Comparison of ENCODE assay signal across 17 cellular contexts in the genomic region with DNA sequence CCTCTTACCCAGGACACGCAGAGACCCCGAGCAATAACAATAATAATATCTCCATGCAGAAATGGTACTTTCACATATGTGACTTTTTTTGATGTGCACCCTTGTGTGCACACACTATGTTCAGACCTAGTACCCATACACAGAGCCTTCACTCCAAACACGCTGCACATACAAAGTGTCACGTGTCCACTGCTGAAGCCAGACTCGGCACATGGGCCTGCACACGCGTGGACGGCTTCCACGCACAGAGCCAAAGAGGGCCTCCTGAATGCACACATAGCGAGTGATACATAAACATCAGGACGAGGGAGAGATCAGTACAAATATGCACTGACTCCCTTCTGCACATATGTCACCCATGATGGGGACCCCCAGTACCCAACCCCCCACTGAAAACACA. TPM values are rescaled to one million over a fixed set of nuclear protein-coding genes. Genes with fewer than 3 reads are reported as not detected.
A peak's percentile ranks its signal among the peaks of the same experiment; 100 is the strongest.
DNase-seq lines count a peak whose midpoint lies in the region; ATAC-seq, FAIRE-seq and TF ChIP-seq lines count a peak whose summit lies in the region.
"Had no signal": no experiment of that assay in that cellular context is flagged by ENCODE, and none has a peak within 500 bp of the region (broad histone marks: within the 10 kb centered on the region; RNA-seq: fewer than 3 reads in every experiment).

No MANE protein-coding gene starts in this region.

- no peak for DNase-seq in activated naive CD8-positive, alpha-beta T cell treated with anti-CD3 and anti-CD28 coated beads, Interleukin-2, amount 10 ng/mL, durations not matched to agents 7 days and 5 days
- DNase-seq in activated naive CD8-positive, alpha-beta T cell treated with anti-CD3 and anti-CD28 coated beads for 36 hours = no peak
- DNase-seq in K562 (ENCODE audit: extremely low read depth in 1 of 4, low spot score in 3 of 4) (no peak), immature natural killer cell (no peak), urothelium cell line (ENCODE audit: low spot score) (no peak), NCI-H1436 (lab: John Stamatoyannopoulos, UW) (no peak)
- no peak for DNase-seq in CD4-positive, alpha-beta memory T cell
- no peak for DNase-seq in activated CD4-positive, alpha-beta T cell treated with anti-CD3 and anti-CD28 coated beads, Interleukin-2, amount 50 U/mL, for 48 hours
- DNase-seq: 8988T; AML-193; Caco-2; CD8-positive, alpha-beta T cell; DMS53; GF-D8 had no signal

- FAIRE-seq in K562 (lab: Jason Lieb, UNC) (no peak), urothelium cell line (lab: Jason Lieb, UNC) (peak; percentile 72)
- FAIRE-seq: GM19239 had no signal

- no peak for TF ChIP-seq RAD21 in K562 (CRISPR knock-in tag; conservative IDR thresholded peaks at IDR 0.05 in 1 of 2, IDR thresholded peaks at IDR 0.05 in 1 of 2)

- no peak overlapping the region for H2AFZ ChIP-seq in K562 (ENCODE audit: low read depth, low read length)

- no peak overlapping the region for H3K27ac Mint-ChIP-seq in activated naive CD8-positive, alpha-beta T cell treated with anti-CD3 and anti-CD28 coated beads, Interleukin-2, amount 10 ng/mL, durations not matched to agents 7 days and 5 days
- no peak overlapping the region for H3K27ac Mint-ChIP-seq in activated naive CD8-positive, alpha-beta T cell treated with anti-CD3 and anti-CD28 coated beads for 36 hours
- H3K27ac Mint-ChIP-seq in immature natural killer cell = no peak overlapping the region
- no peak overlapping the region for H3K27ac Mint-ChIP-seq in CD4-positive, alpha-beta memory T cell
- H3K27ac Mint-ChIP-seq: CD8-positive, alpha-beta T cell; IgD-negative memory B cell had no signal

- H3K36me3 ChIP-seq in K562 (ENCODE audit: control insufficient read depth, insufficient read depth, low read length) = no peaks in the 10 kb centered on the region
- H3K36me3 ChIP-seq in CD4-positive, alpha-beta memory T cell (ENCODE audit: insufficient read depth, low read length) = no peaks in the 10 kb centered on the region
- H3K36me3 ChIP-seq: BLaER1 treated with 17β-estradiol and CSF1 and Interleukin-3, amounts not matched to agents 10 nM and 100 nM had no signal

- peaks cover 15% of the 10 kb centered on the region; the same call in 1 of the 2 replicates for H4K20me1 ChIP-seq in K562 (replicated peaks; ENCODE audit: control insufficient read depth, insufficient read depth, low read length)

- H3K4me3 Mint-ChIP-seq in activated naive CD8-positive, alpha-beta T cell treated with anti-CD3 and anti-CD28 coated beads, Interleukin-2, amount 10 ng/mL, durations not matched to agents 7 days and 5 days = peak overlapping the region; percentile 17
- no peak overlapping the region for H3K4me3 Mint-ChIP-seq in activated naive CD8-positive, alpha-beta T cell treated with anti-CD3 and anti-CD28 coated beads for 36 hours
- peak overlapping the region in 3 of 5 donors; percentile 22 to 51 (median 36) for H3K4me3 Mint-ChIP-seq in immature natural killer cell
- peak overlapping the region in 3 of 8 donors; percentile 22 to 59 (median 32) for H3K4me3 Mint-ChIP-seq in CD4-positive, alpha-beta memory T cell
- H3K4me3 Mint-ChIP-seq: CD8-positive, alpha-beta T cell had no signal

- H3K9me1 ChIP-seq in K562 (ENCODE audit: control insufficient read depth, insufficient read depth, low read length) = no peaks in the 10 kb centered on the region

- POLR2A ChIA-PET in activated naive CD8-positive, alpha-beta T cell treated with anti-CD3 and anti-CD28 coated beads, Interleukin-2, amount 10 ng/mL, durations not matched to agents 7 days and 5 days (lab: Charles Lee) = interaction anchor here (1.4 kb wide), 1 partner anchor 29 kb away, joined by 3 read pairs; no protein-coding TSS in a partner anchor
- POLR2A ChIA-PET in K562 (lab: Yijun Ruan, JAX) = interaction anchor here (0.6 kb wide), 1 partner anchor 276 kb away, joined by 5 read pairs; no protein-coding TSS in a partner anchor
- POLR2A ChIA-PET in CD4-positive, alpha-beta memory T cell (lab: Charles Lee; ENCODE audit: partially characterized antibody) = interaction anchor here (3.3 kb wide), 1 partner anchor 26 kb away, joined by 39 read pairs; no protein-coding TSS in a partner anchor

- H3K27me3 Mint-ChIP-seq in activated naive CD8-positive, alpha-beta T cell treated with anti-CD3 and anti-CD28 coated beads, Interleukin-2, amount 10 ng/mL, durations not matched to agents 7 days and 5 days = peaks cover 26% of the 10 kb centered on the region
- H3K27me3 Mint-ChIP-seq in activated naive CD8-positive, alpha-beta T cell treated with anti-CD3 and anti-CD28 coated beads for 36 hours = peaks cover 24% of the 10 kb centered on the region
- peaks cover 4 to 18% (median 14%) of the 10 kb centered on the region in 3 donors for H3K27me3 Mint-ChIP-seq in immature natural killer cell (ENCODE audit: low read depth in 3 of 3)
- H3K27me3 Mint-ChIP-seq in CD4-positive, alpha-beta memory T cell = peaks cover 4 to 11% of the 10 kb centered on the region in 2 donors

- H3K4me1 ChIP-seq in K562 (replicated peaks in 1 of 2; ENCODE audit: control insufficient read depth in 2 of 2, insufficient read depth in 2 of 2, low read length in 2 of 2) = peaks cover 0 to 15% of the 10 kb centered on the region in 2 experiments; a peak in 2 of 5 replicates
- H3K4me1 ChIP-seq in CD4-positive, alpha-beta memory T cell (ENCODE audit: insufficient read depth, low read length) = peaks cover 29% of the 10 kb centered on the region

- H3K4me2 ChIP-seq in K562 (ENCODE audit: insufficient read depth, low read length) = no peak overlapping the region
- H3K4me2 ChIP-seq: BLaER1 treated with 17β-estradiol and CSF1 and Interleukin-3, amounts not matched to agents 10 nM and 100 nM had no signal

- ATAC-seq in activated naive CD8-positive, alpha-beta T cell treated with anti-CD3 and anti-CD28 coated beads, Interleukin-2, amount 10 ng/mL, durations not matched to agents 7 days and 5 days (ENCODE audit: low read depth) = no peak
- no peak for ATAC-seq in K562
- ATAC-seq: CD8-positive, alpha-beta T cell had no signal

- BruUV-seq in K562 (replicated peaks; lab: Mats Ljungman, UMichigan) = no TSS peak

- WGBS in K562 (ENCODE audit: insufficient coverage, low coverage, missing lambda C conversion rate) = 6% methylated on average over 11 of the region's 11 CpGs

- no peaks in the 10 kb centered on the region for H3K79me2 ChIP-seq in K562 (ENCODE audit: control insufficient read depth, insufficient read depth, low read length)

- in situ Hi-C loops in K562 (cut with MboI) = no loop called here

- intact Hi-C loops in K562 (cut with micrococcal nuclease) = no loop called here
- intact Hi-C loops in CD4-positive, alpha-beta memory T cell (cut with micrococcal nuclease) = no loop called here

- peaks cover 57 to 97% of the 10 kb centered on the region in 2 experiments for H3K27me3 ChIP-seq in K562 (ENCODE audit: control insufficient read depth in 2 of 2, insufficient read depth in 2 of 2, low read length in 2 of 2)
- H3K27me3 ChIP-seq in CD4-positive, alpha-beta memory T cell (ENCODE audit: insufficient read depth, low read length) = peaks cover 15% of the 10 kb centered on the region

- H3K27ac ChIP-seq in K562 (ENCODE audit: extremely low read depth, low read depth, low read length) = no peak overlapping the region
- no peak overlapping the region for H3K27ac ChIP-seq in CD4-positive, alpha-beta memory T cell (ENCODE audit: low read depth, low read length)
- H3K27ac ChIP-seq: BLaER1 treated with 17β-estradiol and CSF1 and Interleukin-3, amounts not matched to agents 10 nM and 100 nM had no signal

- no peak for TF ChIP-seq CTCF in K562 (IDR thresholded peaks at IDR 0.05 in 2 of 3, conservative IDR thresholded peaks at IDR 0.05 in 1 of 3; ENCODE audit: insufficient read depth in 2 of 3, low read depth in 1 of 3, low read length in 3 of 3)

- TF ChIP-seq EP300 in K562 (IDR thresholded peaks at IDR 0.05; ENCODE audit: low read length) = no peak

- no peaks in the 10 kb centered on the region for H3K36me3 Mint-ChIP-seq in activated naive CD8-positive, alpha-beta T cell treated with anti-CD3 and anti-CD28 coated beads, Interleukin-2, amount 10 ng/mL, durations not matched to agents 7 days and 5 days
- no peaks in the 10 kb centered on the region for H3K36me3 Mint-ChIP-seq in activated naive CD8-positive, alpha-beta T cell treated with anti-CD3 and anti-CD28 coated beads for 36 hours
- peaks cover 0 to 4% (median 0%) of the 10 kb centered on the region in 3 donors for H3K36me3 Mint-ChIP-seq in immature natural killer cell
- H3K36me3 Mint-ChIP-seq in CD4-positive, alpha-beta memory T cell = no peaks in the 10 kb centered on the region
- H3K36me3 Mint-ChIP-seq: CD8-positive, alpha-beta T cell had no signal

- H3K9me3 ChIP-seq in K562 (replicated peaks; ENCODE audit: control insufficient read depth, insufficient read depth, low read depth, low read length) = no peaks in the 10 kb centered on the region
- no peaks in the 10 kb centered on the region for H3K9me3 ChIP-seq in CD4-positive, alpha-beta memory T cell (ENCODE audit: control insufficient read depth in 1 of 2, low read length in 2 of 2)
- H3K9me3 ChIP-seq: BLaER1 treated with 17β-estradiol and CSF1 and Interleukin-3, amounts not matched to agents 10 nM and 100 nM; Caco-2 had no signal

- CTCF ChIA-PET in K562 (lab: Yijun Ruan, JAX; ENCODE audit: low intra/inter-chr PET ratio) = no interaction called here
- CTCF ChIA-PET in CD4-positive, alpha-beta memory T cell (lab: Charles Lee; ENCODE audit: partially characterized antibody) = no interaction called here

- TF ChIP-seq POLR2A in K562 (conservative IDR thresholded peaks at IDR 0.05) = no peak

- H3K9me3 Mint-ChIP-seq in activated naive CD8-positive, alpha-beta T cell treated with anti-CD3 and anti-CD28 coated beads, Interleukin-2, amount 10 ng/mL, durations not matched to agents 7 days and 5 days = no peaks in the 10 kb centered on the region
- H3K9me3 Mint-ChIP-seq in activated naive CD8-positive, alpha-beta T cell treated with anti-CD3 and anti-CD28 coated beads for 36 hours = no peaks in the 10 kb centered on the region
- H3K9me3 Mint-ChIP-seq in immature natural killer cell = peaks cover 0 to 2% (median 0%) of the 10 kb centered on the region in 6 donors
- no peaks in the 10 kb centered on the region for H3K9me3 Mint-ChIP-seq in CD4-positive, alpha-beta memory T cell
- H3K9me3 Mint-ChIP-seq: CD8-positive, alpha-beta T cell; IgD-negative memory B cell had no signal

- H3K4me3 ChIP-seq in K562 = no peak overlapping the region
- no peak overlapping the region for H3K4me3 ChIP-seq in CD4-positive, alpha-beta memory T cell (ENCODE audit: low read length in 2 of 2)
- H3K4me3 ChIP-seq: BLaER1 treated with 17β-estradiol and CSF1 and Interleukin-3, amounts not matched to agents 10 nM and 100 nM had no signal

- peaks cover 13% of the 10 kb centered on the region for H3K4me1 Mint-ChIP-seq in activated naive CD8-positive, alpha-beta T cell treated with anti-CD3 and anti-CD28 coated beads, Interleukin-2, amount 10 ng/mL, durations not matched to agents 7 days and 5 days
- H3K4me1 Mint-ChIP-seq in activated naive CD8-positive, alpha-beta T cell treated with anti-CD3 and anti-CD28 coated beads for 36 hours = peaks cover 9% of the 10 kb centered on the region
- peaks cover 15% of the 10 kb centered on the region in 2 donors for H3K4me1 Mint-ChIP-seq in immature natural killer cell
- H3K4me1 Mint-ChIP-seq in CD4-positive, alpha-beta memory T cell = peaks cover 7 to 25% (median 10%) of the 10 kb centered on the region in 4 donors

- H3K9ac ChIP-seq in K562 (ENCODE audit: insufficient read depth in 1 of 2, low read depth in 2 of 2, low read length in 2 of 2) = no peak overlapping the region
- H3K9ac ChIP-seq: BLaER1 treated with 17β-estradiol and CSF1 and Interleukin-3, amounts not matched to agents 10 nM and 100 nM had no signal

RNA-seq across cellular contexts. Expression of a gene that starts 41.9 kb away (rescaled TPM):
- 10 to 100 TPM; 33.0 to 33.9 TPM for total RNA-seq in activated naive CD8-positive, alpha-beta T cell treated with anti-CD3 and anti-CD28 coated beads, Interleukin-2, amount 10 ng/mL, durations not matched to agents 7 days and 5 days
- total RNA-seq in activated naive CD8-positive, alpha-beta T cell treated with anti-CD3 and anti-CD28 coated beads for 36 hours = 10 to 100 TPM; 50.8 to 52.2 TPM
- 0.88 and 0.93 TPM in 2 replicates for total RNA-seq in K562 (2011; cell fraction: chromatin; rRNA removed; ENCODE audit: low replicate concordance)
- total RNA-seq in K562 (2011; cell fraction: nucleolus; rRNA removed) = 0.39 and 0.50 TPM in 2 replicates
- total RNA-seq in K562 (2011; cell fraction: nucleoplasm; rRNA removed) = 0.44 and 0.76 TPM in 2 replicates
- 0.14 and 0.37 TPM in 2 replicates for total RNA-seq in K562 (2014; rRNA removed)
- total RNA-seq in K562 (2014; rRNA removed; fragmentation: Illumina TruSeq; extraction: Trizol) = 0.03 and 0.07 TPM in 2 replicates
- total RNA-seq in K562 (2015; rRNA removed; fragmentation: Illumina TruSeq; extraction: Trizol) = 0.14 and 0.19 TPM in 2 replicates
- 0.56 and 0.60 TPM in 2 replicates for total RNA-seq in K562 (2021)
- polyA plus RNA-seq in K562 (2011; rRNA removed) = 0.26 and 0.28 TPM in 2 replicates
- polyA plus RNA-seq in K562 (2011; cell fraction: cytosol; rRNA removed) = 0.12 and 0.46 TPM in 2 replicates
- polyA plus RNA-seq in K562 (2011; cell fraction: nucleus; rRNA removed) = 0.88 and 1.2 TPM in 2 replicates
- 0.33 and 0.73 TPM in 2 replicates for polyA plus RNA-seq in K562 (2012)
- polyA plus RNA-seq in K562 (2014; fragmentation: Illumina TruSeq; extraction: Trizol) = 0.42 and 0.68 TPM in 2 replicates
- under 1 TPM; 0.03 TPM for polyA plus RNA-seq in K562 (2014; fragmentation: Nextera tagmentation; extraction: Ambion mirVana)
- polyA plus RNA-seq in K562 (2014; rRNA removed) = 0.61 and 1.1 TPM in 2 replicates
- 0.11 and 0.12 TPM in 2 replicates for polyA minus RNA-seq in K562 (2011; rRNA and poly(A)+ RNA removed)
- not detected in 2 replicates for polyA minus RNA-seq in K562 (2011; cell fraction: cytosol; rRNA and poly(A)+ RNA removed)
- 0.40 and 0.56 TPM in 2 replicates for polyA minus RNA-seq in K562 (2011; cell fraction: nucleus; rRNA and poly(A)+ RNA removed)
- polyA plus RNA-seq in immature natural killer cell = 10 to 100 TPM in 1 of 3 donors, 1 to 10 TPM in 2; 2.0 to 10.3 (median 2.1) TPM
- 10 to 100 TPM; 68.5 to 69.3 TPM for total RNA-seq in CD4-positive, alpha-beta memory T cell
- polyA plus RNA-seq in CD4-positive, alpha-beta memory T cell = 10 to 100 TPM in 1 of 2 donors, 1 to 10 TPM in 1; 3.1 to 22.7 TPM

RNA-seq across cellular contexts. Expression of a gene that starts 43.3 kb away (rescaled TPM):
- total RNA-seq in activated naive CD8-positive, alpha-beta T cell treated with anti-CD3 and anti-CD28 coated beads, Interleukin-2, amount 10 ng/mL, durations not matched to agents 7 days and 5 days = 10 to 100 TPM; 41.3 to 42.2 TPM
- total RNA-seq in activated naive CD8-positive, alpha-beta T cell treated with anti-CD3 and anti-CD28 coated beads for 36 hours = 10 to 100 TPM; 16.2 to 17.6 TPM
- total RNA-seq in K562 (2011; cell fraction: chromatin; rRNA removed; ENCODE audit: low replicate concordance) = 11.8 and 32.9 TPM in 2 replicates
- 28.2 and 29.9 TPM in 2 replicates for total RNA-seq in K562 (2011; cell fraction: nucleolus; rRNA removed)
- 20.2 and 21.2 TPM in 2 replicates for total RNA-seq in K562 (2011; cell fraction: nucleoplasm; rRNA removed)
- total RNA-seq in K562 (2014; rRNA removed) (37.5 and 53.6 TPM in 2 replicates), K562 (2014; rRNA removed; fragmentation: Illumina TruSeq; extraction: Trizol) (12.5 and 16.8 TPM in 2 replicates), K562 (2015; rRNA removed; fragmentation: Illumina TruSeq; extraction: Trizol) (24.1 and 24.5 TPM in 2 replicates), K562 (2021) (35.9 and 37.3 TPM in 2 replicates)
- polyA plus RNA-seq in K562 (2011; rRNA removed) (29.2 and 36.2 TPM in 2 replicates), K562 (2014; fragmentation: Illumina TruSeq; extraction: Trizol) (31.3 and 34.0 TPM in 2 replicates), K562 (2014; fragmentation: Nextera tagmentation; extraction: Ambion mirVana) (1 to 10 TPM; 4.3 to 4.7 TPM), K562 (2014; rRNA removed) (43.0 and 47.8 TPM in 2 replicates), immature natural killer cell (100 to 1,000 TPM; 154 to 261 (median 173) TPM)
- 52.8 and 104 TPM in 2 replicates for polyA plus RNA-seq in K562 (2011; cell fraction: cytosol; rRNA removed)
- polyA plus RNA-seq in K562 (2011; cell fraction: nucleus; rRNA removed) = 35.0 and 53.5 TPM in 2 replicates
- polyA plus RNA-seq in K562 (2012) = 28.1 and 29.6 TPM in 2 replicates
- polyA minus RNA-seq in K562 (2011; rRNA and poly(A)+ RNA removed) = 9.9 and 15.1 TPM in 2 replicates
- polyA minus RNA-seq in K562 (2011; cell fraction: cytosol; rRNA and poly(A)+ RNA removed) = 15.5 and 17.2 TPM in 2 replicates
- polyA minus RNA-seq in K562 (2011; cell fraction: nucleus; rRNA and poly(A)+ RNA removed) = 8.8 and 9.7 TPM in 2 replicates
- 10 to 100 TPM; 68.4 to 71.5 TPM for total RNA-seq in CD4-positive, alpha-beta memory T cell
- 100 to 1,000 TPM; 141 to 162 TPM for polyA plus RNA-seq in CD4-positive, alpha-beta memory T cell

RNA-seq across cellular contexts. Expression of a gene that starts 45.9 kb away (rescaled TPM):
- 10 to 100 TPM; 19.6 to 20.6 TPM for total RNA-seq in activated naive CD8-positive, alpha-beta T cell treated with anti-CD3 and anti-CD28 coated beads, Interleukin-2, amount 10 ng/mL, durations not matched to agents 7 days and 5 days
- total RNA-seq in activated naive CD8-positive, alpha-beta T cell treated with anti-CD3 and anti-CD28 coated beads for 36 hours = 10 to 100 TPM; 12.1 to 14.5 TPM
- 21.1 and 52.8 TPM in 2 replicates for total RNA-seq in K562 (2011; cell fraction: chromatin; rRNA removed; ENCODE audit: low replicate concordance)
- total RNA-seq in K562 (2011; cell fraction: nucleolus; rRNA removed) = 30.7 and 40.2 TPM in 2 replicates
- total RNA-seq in K562 (2011; cell fraction: nucleoplasm; rRNA removed) = 23.1 and 30.6 TPM in 2 replicates
- total RNA-seq in K562 (2014; rRNA removed) = 8.3 and 11.5 TPM in 2 replicates
- 5.3 and 6.1 TPM in 2 replicates for total RNA-seq in K562 (2014; rRNA removed; fragmentation: Illumina TruSeq; extraction: Trizol)
- 7.6 and 8.2 TPM in 2 replicates for total RNA-seq in K562 (2015; rRNA removed; fragmentation: Illumina TruSeq; extraction: Trizol)
- total RNA-seq in K562 (2021) = 17.9 and 19.9 TPM in 2 replicates
- polyA plus RNA-seq in K562 (2011; rRNA removed) = 4.2 and 8.3 TPM in 2 replicates
- polyA plus RNA-seq in K562 (2011; cell fraction: cytosol; rRNA removed) = 5.2 and 8.1 TPM in 2 replicates
- polyA plus RNA-seq in K562 (2011; cell fraction: nucleus; rRNA removed) = 7.2 and 8.4 TPM in 2 replicates
- polyA plus RNA-seq in K562 (2012) = 8.0 and 13.2 TPM in 2 replicates
- polyA plus RNA-seq in K562 (2014; fragmentation: Illumina TruSeq; extraction: Trizol) = 6.5 and 8.6 TPM in 2 replicates
- polyA plus RNA-seq in K562 (2014; fragmentation: Nextera tagmentation; extraction: Ambion mirVana) = 1 to 10 TPM; 1.3 to 2.2 TPM
- polyA plus RNA-seq in K562 (2014; rRNA removed) = 6.2 and 7.4 TPM in 2 replicates
- 10.0 and 13.2 TPM in 2 replicates for polyA minus RNA-seq in K562 (2011; rRNA and poly(A)+ RNA removed)
- polyA minus RNA-seq in K562 (2011; cell fraction: cytosol; rRNA and poly(A)+ RNA removed) = 6.9 TPM in 2 replicates
- polyA minus RNA-seq in K562 (2011; cell fraction: nucleus; rRNA and poly(A)+ RNA removed) = 9.0 and 12.9 TPM in 2 replicates
- polyA plus RNA-seq in immature natural killer cell = 1 to 10 TPM; 2.9 to 9.1 (median 5.2) TPM
- total RNA-seq in CD4-positive, alpha-beta memory T cell = 10 to 100 TPM; 26.7 to 28.8 TPM
- 10 to 100 TPM in 1 of 2 donors, 1 to 10 TPM in 1; 2.3 to 10.2 TPM for polyA plus RNA-seq in CD4-positive, alpha-beta memory T cell

Comparison
In these comparisons a context has a peak if more than half of its experiments do, and no peak if none do; other contexts are left out.
1. RNA of a gene that starts 41.9 kb away (total RNA-seq): 68.5 to 69.3 TPM in CD4-positive, alpha-beta memory T cell, 50.8 to 52.2 TPM in activated naive CD8-positive, alpha-beta T cell treated with anti-CD3 and anti-CD28 coated beads for 36 hours and 33.0 to 33.9 TPM in activated naive CD8-positive, alpha-beta T cell treated with anti-CD3 and anti-CD28 coated beads, Interleukin-2, amount 10 ng/mL, durations not matched to agents 7 days and 5 days; 0.03 to 0.93 TPM in K562; every median in the first group is over 10 times any median in the second.